In genomic region chr6:133396225-133396624, GRCh38 we compare ENCODE assay signal across 16 cellular contexts.
DNase-seq lines count a peak whose midpoint lies in the region; ATAC-seq lines count a peak whose summit lies in the region.
"Had no signal": no experiment of that assay in that cellular context is flagged by ENCODE, and none has a peak within 500 bp of the region (broad histone marks: within the 10 kb centered on the region; RNA-seq: fewer than 3 reads in every experiment).

No MANE protein-coding gene starts in this region.

- no peak overlapping the region for H2BK5ac ChIP-seq in mesendoderm (ENCODE audit: low read length)

- no peaks in the 10 kb centered on the region for H3K4me1 Mint-ChIP-seq in activated naive CD4-positive, alpha-beta T cell treated with anti-CD3 and anti-CD28 coated beads, Interleukin-2, amount 10 ng/mL, durations not matched to agents 7 days and 5 days

- no CpG with 5 or more reads among the region's 4 CpGs for WGBS in mesendoderm (ENCODE audit: extremely low coverage, insufficient coverage, low lambda C conversion rate)

- no peaks in the 10 kb centered on the region for H3K9me3 Mint-ChIP-seq in activated naive CD4-positive, alpha-beta T cell treated with anti-CD3 and anti-CD28 coated beads, Interleukin-2, amount 10 ng/mL, durations not matched to agents 7 days and 5 days

- CTCF ChIA-PET in activated naive CD4-positive, alpha-beta T cell treated with anti-CD3 and anti-CD28 coated beads, Interleukin-2, amount 10 ng/mL, durations not matched to agents 7 days and 5 days (lab: Charles Lee): no interaction called here

- H3K4ac ChIP-seq in mesendoderm (ENCODE audit: low read depth, low read length): peak overlapping the region; percentile 36

- H3K56ac ChIP-seq in mesendoderm (ENCODE audit: low read length): no peak overlapping the region

- no peak overlapping the region for H4K8ac ChIP-seq in mesendoderm (ENCODE audit: low read depth, low read length)

- H3K4me3 Mint-ChIP-seq in activated naive CD4-positive, alpha-beta T cell treated with anti-CD3 and anti-CD28 coated beads, Interleukin-2, amount 10 ng/mL, durations not matched to agents 7 days and 5 days: no peak overlapping the region
- H3K4me3 Mint-ChIP-seq: activated naive CD8-positive, alpha-beta T cell had no signal

- H3K79me2 ChIP-seq in mesendoderm (ENCODE audit: control insufficient read depth, insufficient read depth, low read length): no peaks in the 10 kb centered on the region

- H3K4me2 ChIP-seq in mesendoderm (ENCODE audit: low read length): no peak overlapping the region

- no peaks in the 10 kb centered on the region for H3K79me1 ChIP-seq in mesendoderm (ENCODE audit: low read length)

- H3K9ac ChIP-seq in mesendoderm (ENCODE audit: low read length): no peak overlapping the region

- no peak overlapping the region for H2AK5ac ChIP-seq in mesendoderm (ENCODE audit: low read length)

- no peaks in the 10 kb centered on the region for H3K27me3 ChIP-seq in mesendoderm (ENCODE audit: insufficient read depth, low read length, poor library complexity)
- H3K27me3 ChIP-seq: suprapubic skin had no signal

- H3K27me3 Mint-ChIP-seq in activated naive CD4-positive, alpha-beta T cell treated with anti-CD3 and anti-CD28 coated beads, Interleukin-2, amount 10 ng/mL, durations not matched to agents 7 days and 5 days: no peaks in the 10 kb centered on the region

- no peak overlapping the region for H4K5ac ChIP-seq in mesendoderm (ENCODE audit: low read length)

- DNase-seq in EL: peak; percentile 1
- peak; percentile 72 for DNase-seq in NCI-H1105 treated with DMSO at 0.1 percent for 48 hours (lab: John Stamatoyannopoulos, UW)
- peak; percentile 14 for DNase-seq in astrocyte of the hippocampus (ENCODE audit: low read depth, low spot score)
- DNase-seq in mesendoderm: no peak
- DNase-seq in COLO668 (lab: John Stamatoyannopoulos, UW; ENCODE audit: unreplicated experiment): no peak
- no peak for DNase-seq in activated naive CD4-positive, alpha-beta T cell treated with anti-CD3 and anti-CD28 coated beads, Interleukin-2, amount 10 ng/mL, durations not matched to agents 7 days and 5 days
- DNase-seq: activated CD4-positive, alpha-beta T cell treated with anti-CD3 and anti-CD28 coated beads for 4 hours; hypothalamus; left colon; NCI-H510A; RPMI8226 had no signal

- H3K27ac Mint-ChIP-seq in activated naive CD4-positive, alpha-beta T cell treated with anti-CD3 and anti-CD28 coated beads, Interleukin-2, amount 10 ng/mL, durations not matched to agents 7 days and 5 days: no peak overlapping the region
- H3K27ac Mint-ChIP-seq: activated naive CD8-positive, alpha-beta T cell had no signal

- H3K4me3 ChIP-seq in mesendoderm (ENCODE audit: low read length): no peak overlapping the region
- H3K4me3 ChIP-seq: GM12878, suprapubic skin had no signal

- H3K18ac ChIP-seq in mesendoderm (ENCODE audit: low read length): no peak overlapping the region

- H3K36me3 Mint-ChIP-seq in activated naive CD4-positive, alpha-beta T cell treated with anti-CD3 and anti-CD28 coated beads, Interleukin-2, amount 10 ng/mL, durations not matched to agents 7 days and 5 days: no peaks in the 10 kb centered on the region
- H3K36me3 Mint-ChIP-seq: activated naive CD8-positive, alpha-beta T cell had no signal

- H3K27ac ChIP-seq in mesendoderm (ENCODE audit: low read depth, low read length): no peak overlapping the region
- H3K27ac ChIP-seq: suprapubic skin had no signal

- H3K36me3 ChIP-seq in mesendoderm (ENCODE audit: control insufficient read depth, insufficient read depth, low read length): no peaks in the 10 kb centered on the region
- H3K36me3 ChIP-seq: suprapubic skin had no signal

- peaks cover 5% of the 10 kb centered on the region for H3K4me1 ChIP-seq in mesendoderm (ENCODE audit: control insufficient read depth, low read depth, low read length)
- H3K4me1 ChIP-seq: suprapubic skin had no signal

- no peak overlapping the region for H3K23ac ChIP-seq in mesendoderm (ENCODE audit: low read length)

- no peak for ATAC-seq in GM18502 (IDR thresholded peaks at IDR 0.05; ENCODE audit: poor library complexity, unreplicated experiment)
- ATAC-seq in GM18517 (IDR thresholded peaks at IDR 0.05; ENCODE audit: unreplicated experiment): no peak
- ATAC-seq: GM12878, left colon had no signal

- H2BK120ac ChIP-seq in mesendoderm (ENCODE audit: low read depth, low read length): no peak overlapping the region

- H2BK15ac ChIP-seq in mesendoderm (replicated peaks; ENCODE audit: low read depth): no peak overlapping the region

Comparison
In these comparisons a context has a peak if more than half of its experiments do, and no peak if none do; other contexts are left out.
1. DNase-seq: peak in EL (single experiment), NCI-H1105 treated with DMSO at 0.1 percent for 48 hours (single experiment) and astrocyte of the hippocampus (single experiment); none in mesendoderm (single experiment), COLO668 (single experiment) and activated naive CD4-positive, alpha-beta T cell treated with anti-CD3 and anti-CD28 coated beads, Interleukin-2, amount 10 ng/mL, durations not matched to agents 7 days and 5 days (single experiment).